Comparison of ENCODE assay signal across 10 cellular contexts in genomic region chr5:134784241-134784920, GRCh38. TPM values are rescaled to one million over a fixed set of nuclear protein-coding genes. Genes with fewer than 3 reads are reported as not detected.
DNase-seq lines count a peak whose midpoint lies in the region; ATAC-seq and TF ChIP-seq lines count a peak whose summit lies in the region.
"Had no signal": no experiment of that assay in that cellular context is flagged by ENCODE, and none has a peak within 500 bp of the region (broad histone marks: within the 10 kb centered on the region; RNA-seq: fewer than 3 reads in every experiment).

No MANE protein-coding gene starts in this region.

- TF ChIP-seq CTCF in AG04449 (IDR thresholded peaks at IDR 0.05; ENCODE audit: insufficient read depth, low read length, missing control alignments) (peak; percentile 9), GM13977 (IDR thresholded peaks at IDR 0.05; ENCODE audit: extremely low read depth, insufficient read depth, missing control alignments) (peak; percentile 30), VCaP (conservative IDR thresholded peaks at IDR 0.05) (peak; percentile 65), omental fat pad (IDR thresholded peaks at IDR 0.05) (no peak)

- peak overlapping the region in 2 of 6 donors; percentile 8 to 14 for H3K27ac Mint-ChIP-seq in immature natural killer cell

- H3K27ac ChIP-seq in VCaP, result peak overlapping the region; percentile 16; the same call in 1 of the 2 replicates

- CTCF ChIA-PET in AG04449 (lab: Yijun Ruan, JAX), result interaction anchor here (0.8 to 2.6 kb wide), 9 partner anchors 9 to 121 kb away, joined by 3 to 16 read pairs (median 4); partner anchors contain the start of genes DDX46 and PCBD2

- no peaks in the 10 kb centered on the region for H3K9me3 Mint-ChIP-seq in immature natural killer cell
- H3K9me3 Mint-ChIP-seq: brain had no signal

- no peak for DNase-seq in AG04449 (ENCODE audit: low read depth, low spot score)
- no peak for DNase-seq in GM13977 (ENCODE audit: low spot score)
- peak in 2 of 3 donors; percentile 4 for DNase-seq in immature natural killer cell
- DNase-seq in NCI-H2081 (lab: John Stamatoyannopoulos, UW), result no peak
- no peak for DNase-seq in kidney glomerular epithelial cell (lab: John Stamatoyannopoulos, UW)
- DNase-seq in NCI-H2196 (lab: John Stamatoyannopoulos, UW; ENCODE audit: unreplicated experiment), result no peak
- no peak for DNase-seq in omental fat pad (ENCODE audit: low spot score)
- DNase-seq: stimulated activated CD4-positive, alpha-beta T cell treated with anti-CD3 and anti-CD28 coated beads, Interleukin-1b, Interleukin-23, amount 100 ng/mL, for 48 hours had no signal

- POLR2A ChIA-PET in AG04449 (lab: Yijun Ruan, JAX), result no interaction called here

- no peak for ATAC-seq in omental fat pad (ENCODE audit: low FRiP score)

- H3K4me3 ChIP-seq in AG04449 (ENCODE audit: low read depth, low read length), result no peak overlapping the region

- H3K36me3 Mint-ChIP-seq in immature natural killer cell, result peaks cover 11 to 59% (median 18%) of the 10 kb centered on the region in 3 donors

- H3K4me3 Mint-ChIP-seq in immature natural killer cell, result no peak overlapping the region
- H3K4me3 Mint-ChIP-seq: brain had no signal

- H3K4me1 Mint-ChIP-seq in immature natural killer cell, result no peaks in the 10 kb centered on the region
- H3K4me1 Mint-ChIP-seq: brain had no signal

- H3K27me3 Mint-ChIP-seq in immature natural killer cell (ENCODE audit: low read depth in 3 of 3), result peaks cover 0 to 1% (median 0%) of the 10 kb centered on the region in 3 donors
- H3K27me3 Mint-ChIP-seq: brain had no signal

- in situ Hi-C loops in GM13977 (cut with MboI; ENCODE audit: low pct_unique_long_range_greater_than_20kb, low sequenced_read_pairs, unreplicated experiment), result no loop called here

RNA-seq across cellular contexts. Expression of gene DDX46, which starts 25.8 kb away (rescaled TPM):
- 10 to 100 TPM; 12.0 to 28.2 (median 16.0) TPM for polyA plus RNA-seq in immature natural killer cell
- 10 to 100 TPM; 29.4 to 48.5 (median 39.3) TPM for total RNA-seq in omental fat pad

RNA-seq across cellular contexts. Expression of gene CAMLG, which starts 46.0 kb away (rescaled TPM):
- 10 to 100 TPM; 33.3 to 49.7 (median 34.2) TPM for polyA plus RNA-seq in immature natural killer cell
- total RNA-seq in omental fat pad, result 10 to 100 TPM; 27.0 to 40.4 (median 31.0) TPM

Comparison
In these comparisons a context has a peak if more than half of its experiments do, and no peak if none do; other contexts are left out.
1. DNase-seq: peak in immature natural killer cell (2 of 3); none in AG04449 (single experiment), GM13977 (single experiment), NCI-H2081 (0 of 2), kidney glomerular epithelial cell (single experiment), NCI-H2196 (single experiment) and omental fat pad (single experiment).
2. CTCF ChIP-seq: peak in AG04449 (single experiment), GM13977 (single experiment) and VCaP (single experiment); none in omental fat pad (0 of 3).